8 cellular contexts compared by ENCODE assay signal in the genomic region with DNA sequence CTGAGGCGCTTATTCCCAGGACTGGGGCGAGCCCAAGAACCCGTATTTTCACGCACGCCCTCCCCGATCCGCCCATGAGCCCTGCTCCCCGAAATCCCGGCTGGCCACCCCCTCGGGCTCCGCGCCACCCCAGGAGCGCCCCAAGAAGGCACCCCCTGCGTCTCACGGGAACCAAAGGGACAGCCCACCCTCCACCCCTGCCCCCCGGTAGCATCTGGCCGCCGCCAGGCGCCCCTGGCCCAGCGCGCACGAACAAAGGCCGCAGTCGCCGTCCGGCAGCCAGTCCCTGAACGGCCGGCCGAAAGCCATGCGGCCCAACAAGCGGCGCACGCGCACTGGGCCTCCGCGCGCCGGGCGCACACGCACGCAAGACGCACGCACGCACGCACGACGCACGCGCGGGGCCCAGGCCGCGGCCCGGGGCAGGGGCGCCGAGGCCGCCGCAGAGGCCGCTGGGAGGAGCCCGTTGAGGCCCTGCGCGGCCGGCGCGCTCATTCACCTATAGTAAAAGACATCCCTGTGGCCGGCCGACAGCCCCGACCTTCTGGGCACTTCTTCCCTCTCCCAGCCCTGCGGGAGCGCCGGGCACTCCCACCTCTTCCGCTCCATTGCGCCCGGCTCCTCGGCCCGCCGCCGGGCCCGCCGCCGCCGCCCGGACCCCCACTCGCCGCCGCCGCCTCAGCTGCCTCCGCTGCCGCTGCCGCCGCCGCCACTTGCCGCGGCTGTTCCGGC. TPM values are rescaled to one million over a fixed set of nuclear protein-coding genes. Genes with fewer than 3 reads are reported as not detected.
DNase-seq lines count a peak whose midpoint lies in the region; ATAC-seq lines count a peak whose summit lies in the region.

No MANE protein-coding gene starts in this region.

- ATAC-seq in GM19455 (IDR thresholded peaks at IDR 0.05; ENCODE audit: unreplicated experiment), result peak; percentile 62

- peak overlapping the region; percentile 92 for H3K27ac ChIP-seq in epithelial cell of prostate

- DNase-seq in COR-L47 (lab: John Stamatoyannopoulos, UW) (peak; percentile 91), HK-2 (ENCODE audit: unreplicated experiment) (peak; percentile 83), NOMO-1 treated with DMSO at 0.1 percent for 48 hours (lab: John Stamatoyannopoulos, UW; ENCODE audit: unreplicated experiment) (peak; percentile 75), activated T-cell treated with anti-CD3 and anti-CD28 coated beads for 4 hours (peak; percentile 61), epithelial cell of prostate (ENCODE audit: low read depth, low spot score) (peak; percentile 24), mucosa of gallbladder (ENCODE audit: low spot score) (peak; percentile 86)
- peak; percentile 44 to 70 for DNase-seq in stimulated activated CD8-positive, alpha-beta memory T cell treated with anti-CD3 and anti-CD28 coated beads, Interleukin-4, amount 100 ng/mL, for 1 hour (ENCODE audit: low read depth in 2 of 2, low spot score in 1 of 2)

RNA-seq across cellular contexts. Expression of gene MBD3, which starts 0.5 kb away (rescaled TPM):
- total RNA-seq in mucosa of gallbladder, result 82.8 TPM

RNA-seq across cellular contexts. Expression of gene UQCR11, which starts 13.1 kb away (rescaled TPM):
- 254 TPM for total RNA-seq in mucosa of gallbladder

RNA-seq across cellular contexts. Expression of gene MEX3D, which starts 24.1 kb away (rescaled TPM):
- 58.6 TPM for total RNA-seq in mucosa of gallbladder

Comparison
In these comparisons a context has a peak if more than half of its experiments do, and no peak if none do; other contexts are left out.
1. Peak in every context shown above with its lines: DNase-seq, ATAC-seq and H3K27ac ChIP-seq.
2. DNase-seq: peak in every context shown above with its lines; median percentile 91 in COR-L47; 86 in mucosa of gallbladder; 83 in HK-2; 75 in NOMO-1 treated with DMSO at 0.1 percent for 48 hours; 61 in activated T-cell treated with anti-CD3 and anti-CD28 coated beads for 4 hours; 57 in stimulated activated CD8-positive, alpha-beta memory T cell treated with anti-CD3 and anti-CD28 coated beads, Interleukin-4, amount 100 ng/mL, for 1 hour; 24 in epithelial cell of prostate.